12 cellular contexts compared by ENCODE assay signal in the genomic region with DNA sequence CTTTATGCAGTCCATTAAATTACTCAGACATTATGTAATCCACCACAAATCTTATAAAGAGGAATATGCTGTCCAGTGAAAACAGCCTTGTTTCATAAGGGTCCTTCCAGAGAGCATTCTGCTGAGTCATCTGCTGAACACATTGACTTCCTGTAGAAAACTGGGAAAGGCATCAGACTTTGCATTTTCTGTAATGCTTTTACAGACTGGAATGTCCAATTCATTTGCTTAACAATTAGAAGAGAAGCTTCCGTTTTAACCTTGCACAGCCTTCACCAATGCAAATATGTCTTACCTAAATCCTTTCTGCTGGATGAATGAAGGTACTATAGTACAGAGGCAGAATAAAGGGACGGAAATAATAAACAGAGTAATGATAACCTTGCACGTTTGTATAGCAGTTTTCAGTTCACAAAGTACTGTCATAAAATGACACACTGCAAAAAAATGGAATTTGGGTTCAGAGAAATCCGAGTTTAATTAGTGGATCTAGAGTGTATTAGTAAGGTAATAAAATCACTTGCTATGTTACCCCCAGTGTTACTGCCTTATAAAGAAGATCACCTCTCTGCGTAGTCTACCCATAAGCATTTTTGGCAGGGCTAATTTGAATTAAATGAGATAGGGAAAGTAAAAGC.
DNase-seq lines count a peak whose midpoint lies in the region; ATAC-seq and TF ChIP-seq lines count a peak whose summit lies in the region.
"Had no signal": no experiment of that assay in that cellular context is flagged by ENCODE, and none has a peak within 500 bp of the region (broad histone marks: within the 10 kb centered on the region; RNA-seq: fewer than 3 reads in every experiment).

No MANE protein-coding gene starts in this region.

- no peaks in the 10 kb centered on the region for H3K9me3 ChIP-seq in adipocyte (ENCODE audit: control insufficient read depth, low read length)

- DNase-seq in COLO829 (ENCODE audit: low spot score) (peak; percentile 53), adipocyte (ENCODE audit: low read depth) (peak; percentile 9), kidney glomerular epithelial cell (lab: John Stamatoyannopoulos, UW) (peak; percentile 57), NCI-H2029 (lab: John Stamatoyannopoulos, UW) (no peak), NCI-H2029 treated with DMSO at 0.1 percent for 48 hours (lab: John Stamatoyannopoulos, UW) (no peak), amygdala (lab: John Stamatoyannopoulos, UW) (no peak)
- DNase-seq: activated CD8-positive, alpha-beta T cell treated with anti-CD3 and anti-CD28 coated beads for 36 hours; left colon; NK-92 treated with Interleukin-12 subunit alpha and Interleukin-12 subunit beta, amount 100 ng/mL, for 24 hours; trophoblast cell had no signal

- ATAC-seq in HG03460 (IDR thresholded peaks at IDR 0.05; ENCODE audit: unreplicated experiment) = no peak
- ATAC-seq: activated CD8-positive, alpha-beta T cell treated with anti-CD3 and anti-CD28 coated beads for 36 hours; left colon had no signal

- no peaks in the 10 kb centered on the region for H3K36me3 ChIP-seq in adipocyte (ENCODE audit: control insufficient read depth, insufficient read depth, low read length, severe bottlenecking)

- TF ChIP-seq RAD21 in Ishikawa (IDR thresholded peaks at IDR 0.05; ENCODE audit: low read depth) = no peak

- TF ChIP-seq EP300 in Ishikawa (IDR thresholded peaks at IDR 0.05; ENCODE audit: borderline replicate concordance) = no peak

- H3K4me3 ChIP-seq in adipocyte (ENCODE audit: low read length) = peak overlapping the region; percentile 68

- H3K4me1 ChIP-seq in adipocyte (ENCODE audit: control insufficient read depth, insufficient read depth, low read length) = peaks cover 8% of the 10 kb centered on the region

- peak overlapping the region; percentile 8 for H3K9ac ChIP-seq in adipocyte (ENCODE audit: low read length)

- H3K27me3 ChIP-seq in adipocyte (replicated peaks; ENCODE audit: control insufficient read depth, insufficient read depth, low read length) = no peaks in the 10 kb centered on the region

TF ChIP-seq in Ishikawa, 13 proteins besides CTCF, POLR2A, EP300 and RAD21:
- TF ChIP-seq, protein P1, sequence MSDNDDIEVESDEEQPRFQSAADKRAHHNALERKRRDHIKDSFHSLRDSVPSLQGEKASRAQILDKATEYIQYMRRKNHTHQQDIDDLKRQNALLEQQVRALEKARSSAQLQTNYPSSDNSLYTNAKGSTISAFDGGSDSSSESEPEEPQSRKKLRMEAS (IDR thresholded peaks at IDR 0.05) = peak; percentile 32; the same call in 1 of the 2 replicates
- no peak for TF ChIP-seq TCF12 (IDR thresholded peaks at IDR 0.05; ENCODE audit: low read depth)
- TF ChIP-seq, protein P2, sequence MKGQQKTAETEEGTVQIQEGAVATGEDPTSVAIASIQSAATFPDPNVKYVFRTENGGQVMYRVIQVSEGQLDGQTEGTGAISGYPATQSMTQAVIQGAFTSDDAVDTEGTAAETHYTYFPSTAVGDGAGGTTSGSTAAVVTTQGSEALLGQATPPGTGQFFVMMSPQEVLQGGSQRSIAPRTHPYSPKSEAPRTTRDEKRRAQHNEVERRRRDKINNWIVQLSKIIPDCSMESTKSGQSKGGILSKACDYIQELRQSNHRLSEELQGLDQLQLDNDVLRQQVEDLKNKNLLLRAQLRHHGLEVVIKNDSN (IDR thresholded peaks at IDR 0.05) = no peak

Comparison
In these comparisons a context has a peak if more than half of its experiments do, and no peak if none do; other contexts are left out.
1. DNase-seq: peak in COLO829 (single experiment), adipocyte (single experiment) and kidney glomerular epithelial cell (single experiment); none in NCI-H2029 (single experiment), NCI-H2029 treated with DMSO at 0.1 percent for 48 hours (single experiment) and amygdala (0 of 56).